Comparison of ENCODE assay signal across 11 cellular contexts in genomic region chr4:94532016-94532789, GRCh38.
A peak's percentile ranks its signal among the peaks of the same experiment; 100 is the strongest.
DNase-seq lines count a peak whose midpoint lies in the region; ATAC-seq and TF ChIP-seq lines count a peak whose summit lies in the region.
"Had no signal": no experiment of that assay in that cellular context is flagged by ENCODE, and none has a peak within 500 bp of the region (broad histone marks: within the 10 kb centered on the region; RNA-seq: fewer than 3 reads in every experiment).

No MANE protein-coding gene starts in this region.

- H3K4me2 ChIP-seq in osteoblast (ENCODE audit: insufficient read depth, low read length) = peak overlapping the region; percentile 56
- H3K4me2 ChIP-seq: BLaER1 treated with 17β-estradiol and CSF1 and Interleukin-3, amounts not matched to agents 10 nM and 100 nM had no signal

- POLR2A ChIA-PET in RWPE1 (lab: Yijun Ruan, JAX; ENCODE audit: low non-redundant PET) = no interaction called here

- H4K20me1 ChIP-seq in osteoblast (ENCODE audit: insufficient read depth, low read length) = peaks cover 6% of the 10 kb centered on the region

- ATAC-seq in left lobe of liver = no peak
- no peak for ATAC-seq in HG02678 (IDR thresholded peaks at IDR 0.05; ENCODE audit: unreplicated experiment)
- ATAC-seq: stimulated activated naive CD8-positive, alpha-beta T cell treated with anti-CD3 and anti-CD28 coated beads, Interleukin-15, amount 100 ng/mL, for 72 hours had no signal

- H3K79me2 ChIP-seq in osteoblast (ENCODE audit: insufficient read depth, low read length) = peaks cover 84% of the 10 kb centered on the region

- DNase-seq in EL = peak; percentile 92
- peak; percentile 36 for DNase-seq in RWPE1 (ENCODE audit: low spot score)
- peak; percentile 95 for DNase-seq in epithelial cell of esophagus (ENCODE audit: low read depth)
- DNase-seq in osteoblast (ENCODE audit: insufficient read length, low spot score, missing footprints) = no peak
- DNase-seq in left lobe of liver (ENCODE audit: low spot score) = no peak
- no peak for DNase-seq in middle frontal gyrus (ENCODE audit: extremely low spot score, low spot score)
- no peak for DNase-seq in cerebellum (ENCODE audit: low spot score)
- DNase-seq: activated CD4-positive, alpha-beta T cell treated with anti-CD3 and anti-CD28 coated beads, Interleukin-2, amount 50 U/mL, for 48 hours; stimulated activated naive CD8-positive, alpha-beta T cell treated with anti-CD3 and anti-CD28 coated beads, Interleukin-15, amount 100 ng/mL, for 72 hours had no signal

- no peak overlapping the region for H2AFZ ChIP-seq in osteoblast (ENCODE audit: low read length)

- peaks cover 10% of the 10 kb centered on the region for H3K36me3 ChIP-seq in osteoblast (ENCODE audit: insufficient read depth, low read length)

- peaks cover 90% of the 10 kb centered on the region for H3K4me1 ChIP-seq in osteoblast (ENCODE audit: insufficient read depth, low read length)

- TF ChIP-seq CTCF in RWPE1 (conservative IDR thresholded peaks at IDR 0.05; ENCODE audit: low read depth) = no peak
- no peak for TF ChIP-seq CTCF in epithelial cell of esophagus (IDR thresholded peaks at IDR 0.05; ENCODE audit: insufficient read depth, low read depth, low read length, missing control alignments)
- TF ChIP-seq CTCF in osteoblast (IDR thresholded peaks at IDR 0.05; ENCODE audit: extremely low read depth, low read depth, low read length) = no peak

- H3K27ac ChIP-seq in RWPE1 = no peak overlapping the region
- H3K27ac ChIP-seq in osteoblast (ENCODE audit: low read depth, low read length) = peak overlapping the region; percentile 79
- H3K27ac ChIP-seq: BLaER1 treated with 17β-estradiol and CSF1 and Interleukin-3, amounts not matched to agents 10 nM and 100 nM had no signal

- no peaks in the 10 kb centered on the region for H3K9me3 ChIP-seq in osteoblast (ENCODE audit: low read depth, low read length)
- H3K9me3 ChIP-seq: BLaER1 treated with 17β-estradiol and CSF1 and Interleukin-3, amounts not matched to agents 10 nM and 100 nM had no signal

- CTCF ChIA-PET in RWPE1 (lab: Yijun Ruan, JAX) = interaction anchor here (0.6 kb wide), 1 partner anchor 8 kb away, joined by 4 read pairs; no protein-coding TSS in a partner anchor

- no peak overlapping the region for H3K4me3 ChIP-seq in epithelial cell of esophagus (ENCODE audit: low read length)
- no peak overlapping the region for H3K4me3 ChIP-seq in osteoblast (ENCODE audit: insufficient read depth, low read length)
- H3K4me3 ChIP-seq: BLaER1 treated with 17β-estradiol and CSF1 and Interleukin-3, amounts not matched to agents 10 nM and 100 nM had no signal

- H3K27me3 ChIP-seq in osteoblast (ENCODE audit: insufficient read depth, low read length) = no peaks in the 10 kb centered on the region
- H3K27me3 ChIP-seq: BLaER1 treated with 17β-estradiol and CSF1 and Interleukin-3, amounts not matched to agents 10 nM and 100 nM had no signal

Comparison
In these comparisons a context has a peak if more than half of its experiments do, and no peak if none do; other contexts are left out.
1. DNase-seq: peak in EL (single experiment), RWPE1 (single experiment) and epithelial cell of esophagus (single experiment); none in osteoblast (single experiment), left lobe of liver (single experiment), middle frontal gyrus (single experiment) and cerebellum (single experiment).